In genomic region chr3:72245183-72245811, GRCh38 we compare ENCODE assay signal across 14 cellular contexts.
A peak's percentile ranks its signal among the peaks of the same experiment; 100 is the strongest.
DNase-seq lines count a peak whose midpoint lies in the region; ATAC-seq, FAIRE-seq and TF ChIP-seq lines count a peak whose summit lies in the region.
"Had no signal": no experiment of that assay in that cellular context is flagged by ENCODE, and none has a peak within 500 bp of the region (broad histone marks: within the 10 kb centered on the region; RNA-seq: fewer than 3 reads in every experiment).

No MANE protein-coding gene starts in this region.

- 42 to 50% methylated on average over 1 to 8 of the region's 9 CpGs for WGBS in gastroesophageal sphincter (ENCODE audit: low coverage in 1 of 2), 2 donors

- TF ChIP-seq POLR2A in gastroesophageal sphincter (IDR thresholded peaks at IDR 0.05): no peak

- no peak overlapping the region for H3K4me3 Mint-ChIP-seq in neural crest cell
- H3K4me3 Mint-ChIP-seq in T-helper 2 cell treated with Interferon-gamma antibody and Interleukin-4, amounts not matched to agents 5 μg/mL and 100 μg/mL, for 36 hours: no peak overlapping the region
- peak overlapping the region in 1 of 10 donors; percentile 48 for H3K4me3 Mint-ChIP-seq in naive thymus-derived CD8-positive, alpha-beta T cell
- H3K4me3 Mint-ChIP-seq: activated naive CD8-positive, alpha-beta T cell treated with anti-CD3 and anti-CD28 coated beads, Interleukin-2, amount 10 ng/mL, durations not matched to agents 7 days and 5 days; T-helper 1 cell treated with Interleukin-12 subunit alpha and Interleukin-12 subunit beta and Interleukin-4 antibody, amounts not matched to agents 30 μg/mL and 1 μg/mL, for 36 hours had no signal

- H3K4me3 ChIP-seq in OCI-LY7 (ENCODE audit: low read depth, low read length, poor library complexity, severe bottlenecking): no peak overlapping the region
- H3K4me3 ChIP-seq in gastroesophageal sphincter: no peak overlapping the region

- H3K36me3 Mint-ChIP-seq in neural crest cell (ENCODE audit: low read depth): no peaks in the 10 kb centered on the region
- H3K36me3 Mint-ChIP-seq in T-helper 2 cell treated with Interferon-gamma antibody and Interleukin-4, amounts not matched to agents 5 μg/mL and 100 μg/mL, for 36 hours (ENCODE audit: low read depth): no peaks in the 10 kb centered on the region
- H3K36me3 Mint-ChIP-seq in naive thymus-derived CD8-positive, alpha-beta T cell: no peaks in the 10 kb centered on the region
- H3K36me3 Mint-ChIP-seq: activated naive CD8-positive, alpha-beta T cell treated with anti-CD3 and anti-CD28 coated beads, Interleukin-2, amount 10 ng/mL, durations not matched to agents 7 days and 5 days had no signal

- peaks cover 3% of the 10 kb centered on the region for H3K27me3 Mint-ChIP-seq in neural crest cell (ENCODE audit: low read depth)
- H3K27me3 Mint-ChIP-seq in T-helper 2 cell treated with Interferon-gamma antibody and Interleukin-4, amounts not matched to agents 5 μg/mL and 100 μg/mL, for 36 hours (ENCODE audit: low read depth): peaks cover 3% of the 10 kb centered on the region
- peaks cover 0 to 9% (median 1%) of the 10 kb centered on the region in 5 donors for H3K27me3 Mint-ChIP-seq in naive thymus-derived CD8-positive, alpha-beta T cell
- H3K27me3 Mint-ChIP-seq: activated naive CD8-positive, alpha-beta T cell treated with anti-CD3 and anti-CD28 coated beads, Interleukin-2, amount 10 ng/mL, durations not matched to agents 7 days and 5 days had no signal

- H3K27ac ChIP-seq in OCI-LY7 (ENCODE audit: low read depth, low read length, poor library complexity, severe bottlenecking): no peak overlapping the region
- H3K27ac ChIP-seq in gastroesophageal sphincter: peak overlapping the region in 2 of 4 donors; percentile 18 to 29

- H3K36me3 ChIP-seq in OCI-LY7 (ENCODE audit: insufficient read depth, low read length) (no peaks in the 10 kb centered on the region), gastroesophageal sphincter (no peaks in the 10 kb centered on the region)

- intact Hi-C loops in OCI-LY7 (cut with micrococcal nuclease; ENCODE audit: unreplicated experiment): no loop called here

- POLR2A ChIA-PET in OCI-LY7 (lab: Charles Lee): interaction anchor here (0.6 to 0.8 kb wide), 3 partner anchors 31 to 150 kb away, joined by 3 to 5 read pairs (median 3); no protein-coding TSS in a partner anchor
- POLR2A ChIA-PET in naive thymus-derived CD8-positive, alpha-beta T cell (lab: Charles Lee): no interaction called here

- H3K27me3 ChIP-seq in gastroesophageal sphincter: no peaks in the 10 kb centered on the region

- H3K4me2 ChIP-seq in OCI-LY7 (ENCODE audit: low read length): peak overlapping the region; percentile 25; the same call in 1 of the 2 replicates

- H3K9me3 ChIP-seq in OCI-LY7 (ENCODE audit: low read length) (no peaks in the 10 kb centered on the region), gastroesophageal sphincter (no peaks in the 10 kb centered on the region)

- H3K9me2 ChIP-seq in OCI-LY7 (ENCODE audit: insufficient read depth, low read length): no peaks in the 10 kb centered on the region

- no TSS peak for BruUV-seq in OCI-LY7 (replicated peaks; lab: Mats Ljungman, UMichigan)

- CTCF ChIA-PET in OCI-LY7 (lab: Charles Lee; ENCODE audit: unreplicated experiment): interaction anchor here (0.6 kb wide), 1 partner anchor 166 kb away, joined by 3 read pairs; no protein-coding TSS in a partner anchor

- ATAC-seq in gastroesophageal sphincter (peak; percentile 70), GM21526 (IDR thresholded peaks at IDR 0.05; ENCODE audit: low FRiP score, unreplicated experiment) (no peak)
- ATAC-seq in naive thymus-derived CD8-positive, alpha-beta T cell: no peak
- ATAC-seq: HCT116 had no signal

- H3K9me3 Mint-ChIP-seq in neural crest cell: no peaks in the 10 kb centered on the region
- no peaks in the 10 kb centered on the region for H3K9me3 Mint-ChIP-seq in T-helper 2 cell treated with Interferon-gamma antibody and Interleukin-4, amounts not matched to agents 5 μg/mL and 100 μg/mL, for 36 hours
- H3K9me3 Mint-ChIP-seq in naive thymus-derived CD8-positive, alpha-beta T cell: peaks cover 0 to 2% (median 0%) of the 10 kb centered on the region in 9 donors
- H3K9me3 Mint-ChIP-seq: T-helper 1 cell treated with Interleukin-12 subunit alpha and Interleukin-12 subunit beta and Interleukin-4 antibody, amounts not matched to agents 30 μg/mL and 1 μg/mL, for 36 hours had no signal

- H3K79me2 ChIP-seq in OCI-LY7 (ENCODE audit: insufficient read depth, low read depth, low read length): no peaks in the 10 kb centered on the region

- H4K20me1 ChIP-seq in OCI-LY7 (ENCODE audit: insufficient read depth, low read length): no peaks in the 10 kb centered on the region

- TF ChIP-seq CTCF in OCI-LY7 (conservative IDR thresholded peaks at IDR 0.05; ENCODE audit: low read length) (no peak), gastroesophageal sphincter (IDR thresholded peaks at IDR 0.05) (peak in 1 of 4 experiments; percentile 13), neural crest cell (conservative IDR thresholded peaks at IDR 0.05) (no peak)

- peak overlapping the region; percentile 60 for H3K27ac Mint-ChIP-seq in neural crest cell (ENCODE audit: unreplicated experiment)
- no peak overlapping the region for H3K27ac Mint-ChIP-seq in T-helper 2 cell treated with Interferon-gamma antibody and Interleukin-4, amounts not matched to agents 5 μg/mL and 100 μg/mL, for 36 hours
- no peak overlapping the region for H3K27ac Mint-ChIP-seq in naive thymus-derived CD8-positive, alpha-beta T cell
- H3K27ac Mint-ChIP-seq: activated naive CD8-positive, alpha-beta T cell treated with anti-CD3 and anti-CD28 coated beads, Interleukin-2, amount 10 ng/mL, durations not matched to agents 7 days and 5 days; progenitor cell of endocrine pancreas; T-helper 1 cell treated with Interleukin-12 subunit alpha and Interleukin-12 subunit beta and Interleukin-4 antibody, amounts not matched to agents 30 μg/mL and 1 μg/mL, for 36 hours had no signal

- no peak for FAIRE-seq in urothelium cell line (lab: Jason Lieb, UNC)

- no peak overlapping the region for H2AFZ ChIP-seq in OCI-LY7 (ENCODE audit: low read length)

- TF ChIP-seq EP300 in gastroesophageal sphincter (IDR thresholded peaks at IDR 0.05): no peak

- peaks cover 19% of the 10 kb centered on the region for H3K4me1 Mint-ChIP-seq in neural crest cell
- H3K4me1 Mint-ChIP-seq in T-helper 2 cell treated with Interferon-gamma antibody and Interleukin-4, amounts not matched to agents 5 μg/mL and 100 μg/mL, for 36 hours (ENCODE audit: low read depth): no peaks in the 10 kb centered on the region
- H3K4me1 Mint-ChIP-seq in naive thymus-derived CD8-positive, alpha-beta T cell: peaks cover 0 to 6% (median 4%) of the 10 kb centered on the region in 4 donors
- H3K4me1 Mint-ChIP-seq: activated naive CD8-positive, alpha-beta T cell treated with anti-CD3 and anti-CD28 coated beads, Interleukin-2, amount 10 ng/mL, durations not matched to agents 7 days and 5 days had no signal

- DNase-seq in AG20443 (ENCODE audit: low spot score) (peak; percentile 38), OCI-LY7 (ENCODE audit: low spot score) (peak; percentile 30), neural crest cell (ENCODE audit: low read depth, low spot score) (no peak), urothelium cell line (ENCODE audit: low spot score) (no peak)
- DNase-seq in T-helper 2 cell treated with Interferon-gamma antibody and Interleukin-4, amounts not matched to agents 5 μg/mL and 100 μg/mL, for 36 hours (ENCODE audit: low spot score): no peak
- DNase-seq in naive thymus-derived CD8-positive, alpha-beta T cell: no peak
- DNase-seq: ACHN; activated naive CD8-positive, alpha-beta T cell treated with anti-CD3 and anti-CD28 coated beads, Interleukin-2, amount 10 ng/mL, durations not matched to agents 7 days and 5 days; NCI-H748 treated with DMSO at 0.1 percent for 48 hours had no signal

- H3K4me1 ChIP-seq in OCI-LY7 (ENCODE audit: insufficient read depth, low read length, poor library complexity, severe bottlenecking) (peaks cover 35% of the 10 kb centered on the region), gastroesophageal sphincter (peaks cover 0 to 65% (median 14%) of the 10 kb centered on the region in 3 donors)

Comparison
In these comparisons a context has a peak if more than half of its experiments do, and no peak if none do; other contexts are left out.
1. DNase-seq: peak in AG20443 (single experiment) and OCI-LY7 (single experiment); none in neural crest cell (single experiment), T-helper 2 cell treated with Interferon-gamma antibody and Interleukin-4, amounts not matched to agents 5 μg/mL and 100 μg/mL, for 36 hours (single experiment), urothelium cell line (single experiment) and naive thymus-derived CD8-positive, alpha-beta T cell (0 of 10).